In genomic region chr6:3693879-3694278, GRCh38 we compare ENCODE assay signal across 17 cellular contexts. TPM values are rescaled to one million over a fixed set of nuclear protein-coding genes. Genes with fewer than 3 reads are reported as not detected.
A peak's percentile ranks its signal among the peaks of the same experiment; 100 is the strongest.
DNase-seq lines count a peak whose midpoint lies in the region; TF ChIP-seq lines count a peak whose summit lies in the region.
"Had no signal": no experiment of that assay in that cellular context is flagged by ENCODE, and none has a peak within 500 bp of the region (broad histone marks: within the 10 kb centered on the region; RNA-seq: fewer than 3 reads in every experiment).

No MANE protein-coding gene starts in this region.

- in situ Hi-C loops in astrocyte of the spinal cord (cut with HindIII; ENCODE audit: low sequenced_read_pairs), result no loop called here

- peak; percentile 91 for DNase-seq in LHCN-M2 (ENCODE audit: low read depth)
- DNase-seq in astrocyte of the spinal cord (ENCODE audit: low read depth, low spot score), result peak; percentile 10
- peak; percentile 20 for DNase-seq in inferior parietal cortex (ENCODE audit: extremely low spot score)
- peak; percentile 45 for DNase-seq in retinal pigment epithelial cell (ENCODE audit: low read depth)
- no peak for DNase-seq in OCI-M2 (lab: John Stamatoyannopoulos, UW; ENCODE audit: unreplicated experiment)
- no peak for DNase-seq in T-helper 1 cell
- DNase-seq in NCI-H82 (lab: John Stamatoyannopoulos, UW), result no peak
- no peak for DNase-seq in coronary artery (ENCODE audit: low spot score)
- DNase-seq: 8988T; AML-193; Calu3; CD4-positive, CD25-positive, alpha-beta regulatory T cell; DMS 273 treated with DMSO at 0.1 percent for 48 hours; H7 had no signal

- no peak overlapping the region for H3K27ac ChIP-seq in coronary artery
- H3K27ac ChIP-seq: BLaER1 treated with 17β-estradiol and CSF1 and Interleukin-3, amounts not matched to agents 10 nM and 100 nM; HL-60 had no signal

- TF ChIP-seq CTCF in astrocyte of the spinal cord (IDR thresholded peaks at IDR 0.05; ENCODE audit: low read depth, low read length) (no peak), retinal pigment epithelial cell (conservative IDR thresholded peaks at IDR 0.05; ENCODE audit: low read depth, low read length) (no peak), coronary artery (IDR thresholded peaks at IDR 0.05) (no peak)

- H3K4me3 ChIP-seq in astrocyte of the spinal cord (ENCODE audit: low read depth, low read length) (no peak overlapping the region), retinal pigment epithelial cell (ENCODE audit: low read length) (no peak overlapping the region), coronary artery (no peak overlapping the region)
- H3K4me3 ChIP-seq: BLaER1 treated with 17β-estradiol and CSF1 and Interleukin-3, amounts not matched to agents 10 nM and 100 nM; GM23338 had no signal

RNA-seq across cellular contexts. Expression of gene PXDC1, which starts 57.6 kb away (rescaled TPM):
- total RNA-seq in LHCN-M2 (2014; rRNA removed), result 43.1 and 44.6 TPM in 2 replicates
- polyA plus RNA-seq in LHCN-M2 (2012), result 58.3 TPM
- polyA plus RNA-seq: CD4-positive, CD25-positive, alpha-beta regulatory T cell had no signal

Comparison
In these comparisons a context has a peak if more than half of its experiments do, and no peak if none do; other contexts are left out.
1. DNase-seq: peak in LHCN-M2 (single experiment), astrocyte of the spinal cord (single experiment), inferior parietal cortex (single experiment) and retinal pigment epithelial cell (single experiment); none in OCI-M2 (single experiment), T-helper 1 cell (0 of 5), NCI-H82 (single experiment) and coronary artery (single experiment).